Comparison of ENCODE assay signal across 16 cellular contexts in the genomic region with DNA sequence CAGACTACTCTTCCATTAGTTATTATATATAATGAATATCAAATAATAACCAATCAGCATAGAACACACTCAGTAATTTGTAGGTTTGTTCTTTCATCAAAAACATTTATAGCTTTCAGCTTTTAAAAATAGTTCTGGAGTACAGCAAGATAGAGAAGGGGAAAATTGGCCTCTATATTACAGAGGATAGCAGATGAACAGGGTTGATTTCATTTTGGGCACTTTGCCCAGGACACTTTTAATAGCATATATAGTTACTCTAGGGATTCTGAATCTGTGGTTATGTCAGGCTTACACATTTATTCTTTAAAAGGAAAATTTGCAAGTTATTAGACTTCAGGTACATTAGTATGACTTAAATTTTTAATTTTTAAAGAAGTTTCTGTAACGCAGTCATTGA. TPM values are rescaled to one million over a fixed set of nuclear protein-coding genes. Genes with fewer than 3 reads are reported as not detected.
DNase-seq lines count a peak whose midpoint lies in the region; ATAC-seq, FAIRE-seq and TF ChIP-seq lines count a peak whose summit lies in the region.
"Had no signal": no experiment of that assay in that cellular context is flagged by ENCODE, and none has a peak within 500 bp of the region (broad histone marks: within the 10 kb centered on the region; RNA-seq: fewer than 3 reads in every experiment).

No MANE protein-coding gene starts in this region.

- ATAC-seq in activated CD8-positive, alpha-beta T cell treated with anti-CD3 and anti-CD28 coated beads, Interleukin-2, amount 10 ng/mL, durations not matched to agents 7 days and 5 days: no peak
- ATAC-seq: lower lobe of right lung; stimulated activated effector memory CD8-positive, alpha-beta T cell treated with anti-CD3 and anti-CD28 coated beads, Interleukin-12 subunit alpha, Interleukin-12 subunit beta, amount 100 ng/mL, for 72 hours; WTC11 had no signal

- H3K4me3 Mint-ChIP-seq in astrocyte (ENCODE audit: unreplicated experiment): no peak overlapping the region
- H3K4me3 Mint-ChIP-seq in activated CD8-positive, alpha-beta T cell treated with anti-CD3 and anti-CD28 coated beads, Interleukin-2, amount 10 ng/mL, durations not matched to agents 7 days and 5 days: no peak overlapping the region
- H3K4me3 Mint-ChIP-seq: stimulated activated effector memory CD8-positive, alpha-beta T cell treated with anti-CD3 and anti-CD28 coated beads, Interleukin-12 subunit alpha, Interleukin-12 subunit beta, amount 100 ng/mL, for 72 hours; WTC11 had no signal

- no peaks in the 10 kb centered on the region for H3K79me2 ChIP-seq in astrocyte (ENCODE audit: insufficient read depth, low read length)

- H3K4me1 Mint-ChIP-seq in astrocyte (ENCODE audit: low read depth, unreplicated experiment): no peaks in the 10 kb centered on the region
- no peaks in the 10 kb centered on the region for H3K4me1 Mint-ChIP-seq in activated CD8-positive, alpha-beta T cell treated with anti-CD3 and anti-CD28 coated beads, Interleukin-2, amount 10 ng/mL, durations not matched to agents 7 days and 5 days (ENCODE audit: low read depth)
- H3K4me1 Mint-ChIP-seq: stimulated activated effector memory CD8-positive, alpha-beta T cell treated with anti-CD3 and anti-CD28 coated beads, Interleukin-12 subunit alpha, Interleukin-12 subunit beta, amount 100 ng/mL, for 72 hours; WTC11 had no signal

- no peak overlapping the region for H3K4me2 ChIP-seq in astrocyte (ENCODE audit: low read length)

- no peak for TF ChIP-seq CTCF in astrocyte (IDR thresholded peaks at IDR 0.05; ENCODE audit: insufficient read depth, low read depth, low read length)

- DNase-seq in DMS 273 (lab: John Stamatoyannopoulos, UW; ENCODE audit: unreplicated experiment) (peak; percentile 78), NCI-H2107 (lab: John Stamatoyannopoulos, UW) (peak; percentile 5), astrocyte (ENCODE audit: low read depth) (peak; percentile 16), iris pigment epithelial cell (ENCODE audit: low read depth) (peak; percentile 66), GM19240 (ENCODE audit: insufficient read length, low spot score) (no peak), KBM-7 (no peak)
- no peak for DNase-seq in central memory CD4-positive, alpha-beta T cell
- DNase-seq in activated CD8-positive, alpha-beta T cell treated with anti-CD3 and anti-CD28 coated beads, Interleukin-2, amount 10 ng/mL, durations not matched to agents 7 days and 5 days: no peak
- DNase-seq: adrenal gland; lower lobe of right lung; NCI-H510A; SIG-M5; stimulated activated CD4-positive, alpha-beta T cell treated with anti-CD3 and anti-CD28 coated beads, Interleukin-2, amount 100 ng/mL, for 24 hours had no signal

- no peaks in the 10 kb centered on the region for H3K27me3 ChIP-seq in astrocyte (ENCODE audit: insufficient read depth, low read length)
- H3K27me3 ChIP-seq: adrenal gland had no signal

- no peaks in the 10 kb centered on the region for H4K20me1 ChIP-seq in astrocyte (ENCODE audit: insufficient read depth, low read length)

- H3K9me3 Mint-ChIP-seq in astrocyte (ENCODE audit: unreplicated experiment): no peaks in the 10 kb centered on the region
- no peaks in the 10 kb centered on the region for H3K9me3 Mint-ChIP-seq in activated CD8-positive, alpha-beta T cell treated with anti-CD3 and anti-CD28 coated beads, Interleukin-2, amount 10 ng/mL, durations not matched to agents 7 days and 5 days (ENCODE audit: insufficient read depth)
- H3K9me3 Mint-ChIP-seq: stimulated activated effector memory CD8-positive, alpha-beta T cell treated with anti-CD3 and anti-CD28 coated beads, Interleukin-12 subunit alpha, Interleukin-12 subunit beta, amount 100 ng/mL, for 72 hours; WTC11 had no signal

- in situ Hi-C loops in KBM-7 (cut with MboI; ENCODE audit: low pct_unique_long_range_greater_than_20kb, low sequenced_read_pairs): no loop called here

- H3K9ac ChIP-seq in astrocyte (ENCODE audit: low read length): no peak overlapping the region

- H3K36me3 ChIP-seq in astrocyte (ENCODE audit: insufficient read depth, low read length): no peaks in the 10 kb centered on the region
- H3K36me3 ChIP-seq: adrenal gland had no signal

- H3K36me3 Mint-ChIP-seq in astrocyte (ENCODE audit: low read depth, unreplicated experiment): peaks cover 2% of the 10 kb centered on the region
- no peaks in the 10 kb centered on the region for H3K36me3 Mint-ChIP-seq in activated CD8-positive, alpha-beta T cell treated with anti-CD3 and anti-CD28 coated beads, Interleukin-2, amount 10 ng/mL, durations not matched to agents 7 days and 5 days (ENCODE audit: low read depth)
- H3K36me3 Mint-ChIP-seq: stimulated activated effector memory CD8-positive, alpha-beta T cell treated with anti-CD3 and anti-CD28 coated beads, Interleukin-12 subunit alpha, Interleukin-12 subunit beta, amount 100 ng/mL, for 72 hours had no signal

- FAIRE-seq in astrocyte (lab: Jason Lieb, UNC): no peak
- FAIRE-seq: G401.6 had no signal

- H3K27ac ChIP-seq in astrocyte (ENCODE audit: low read depth, low read length): no peak overlapping the region
- H3K27ac ChIP-seq: adrenal gland, lower lobe of right lung had no signal

- no peak overlapping the region for H2AFZ ChIP-seq in astrocyte (ENCODE audit: low read depth, low read length)

- no peak overlapping the region for H3K4me3 ChIP-seq in astrocyte (ENCODE audit: insufficient read depth, low read depth, low read length)
- H3K4me3 ChIP-seq: adrenal gland, lower lobe of right lung had no signal

- no peaks in the 10 kb centered on the region for H3K4me1 ChIP-seq in astrocyte (ENCODE audit: insufficient read depth, low read length)
- H3K4me1 ChIP-seq: lower lobe of right lung had no signal

- H3K9me3 ChIP-seq in astrocyte (ENCODE audit: insufficient read depth, low read depth, low read length): no peaks in the 10 kb centered on the region
- H3K9me3 ChIP-seq: adrenal gland, lower lobe of right lung had no signal

- POLR2A ChIA-PET in activated CD8-positive, alpha-beta T cell treated with anti-CD3 and anti-CD28 coated beads, Interleukin-2, amount 10 ng/mL, durations not matched to agents 7 days and 5 days (lab: Charles Lee): no interaction called here

- H3K27me3 Mint-ChIP-seq in astrocyte (ENCODE audit: low read depth, unreplicated experiment): no peaks in the 10 kb centered on the region
- peaks cover 4% of the 10 kb centered on the region for H3K27me3 Mint-ChIP-seq in activated CD8-positive, alpha-beta T cell treated with anti-CD3 and anti-CD28 coated beads, Interleukin-2, amount 10 ng/mL, durations not matched to agents 7 days and 5 days (ENCODE audit: low read depth)

- CTCF ChIA-PET in activated CD8-positive, alpha-beta T cell treated with anti-CD3 and anti-CD28 coated beads, Interleukin-2, amount 10 ng/mL, durations not matched to agents 7 days and 5 days (lab: Charles Lee): no interaction called here

- H3K27ac Mint-ChIP-seq in astrocyte (ENCODE audit: unreplicated experiment): no peak overlapping the region
- H3K27ac Mint-ChIP-seq in activated CD8-positive, alpha-beta T cell treated with anti-CD3 and anti-CD28 coated beads, Interleukin-2, amount 10 ng/mL, durations not matched to agents 7 days and 5 days: no peak overlapping the region
- H3K27ac Mint-ChIP-seq: stimulated activated effector memory CD8-positive, alpha-beta T cell treated with anti-CD3 and anti-CD28 coated beads, Interleukin-12 subunit alpha, Interleukin-12 subunit beta, amount 100 ng/mL, for 72 hours; WTC11 had no signal

RNA-seq across cellular contexts. Expression of a gene that starts 52.6 kb away (rescaled TPM):
- total RNA-seq in astrocyte: 12.3 and 12.5 TPM in 2 replicates
- total RNA-seq in activated CD8-positive, alpha-beta T cell treated with anti-CD3 and anti-CD28 coated beads, Interleukin-2, amount 10 ng/mL, durations not matched to agents 7 days and 5 days: 1 to 10 TPM; 1.5 to 2.1 TPM

Comparison
In these comparisons a context has a peak if more than half of its experiments do, and no peak if none do; other contexts are left out.
1. DNase-seq: peak in DMS 273 (single experiment), NCI-H2107 (single experiment), astrocyte (single experiment) and iris pigment epithelial cell (single experiment); none in GM19240 (single experiment), central memory CD4-positive, alpha-beta T cell (single experiment), KBM-7 (single experiment) and activated CD8-positive, alpha-beta T cell treated with anti-CD3 and anti-CD28 coated beads, Interleukin-2, amount 10 ng/mL, durations not matched to agents 7 days and 5 days (single experiment).